In the genomic region with DNA sequence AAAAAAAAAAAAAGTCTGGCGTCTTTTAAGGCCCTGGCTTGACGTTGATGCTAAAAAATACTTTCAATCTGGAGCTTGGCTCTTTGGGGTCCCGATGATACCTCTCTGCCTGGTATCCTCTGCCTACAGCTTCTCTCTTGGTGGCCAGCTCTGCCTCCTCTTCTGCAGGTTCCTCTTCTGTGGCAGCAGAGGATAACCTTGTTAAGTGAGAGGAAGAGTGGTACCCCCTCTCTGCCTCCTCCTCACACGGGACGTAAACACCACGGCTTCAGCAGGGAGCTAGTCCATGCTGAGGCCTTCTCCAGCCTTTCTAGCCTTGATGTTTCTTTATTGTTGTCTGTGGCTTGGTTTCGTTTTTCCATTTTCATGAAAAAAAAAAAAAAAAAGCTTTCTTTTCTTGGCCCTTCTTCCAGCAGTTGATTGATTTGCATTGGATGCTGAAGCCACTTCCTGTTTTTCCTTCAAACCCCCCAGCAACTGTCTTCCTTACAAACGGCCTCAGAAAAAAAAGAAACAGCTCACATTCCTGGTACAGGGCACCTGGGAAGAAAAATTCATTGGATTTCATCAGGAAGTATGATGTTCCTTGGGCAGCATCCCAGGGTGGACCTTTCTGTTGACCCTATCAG, we compare ENCODE assay signal across 19 cellular contexts. TPM values are rescaled to one million over a fixed set of nuclear protein-coding genes. Genes with fewer than 3 reads are reported as not detected.
DNase-seq lines count a peak whose midpoint lies in the region; ATAC-seq and TF ChIP-seq lines count a peak whose summit lies in the region.
"Had no signal": no experiment of that assay in that cellular context is flagged by ENCODE, and none has a peak within 500 bp of the region (broad histone marks: within the 10 kb centered on the region; RNA-seq: fewer than 3 reads in every experiment).

No MANE protein-coding gene starts in this region.

- peaks cover 0 to 7% of the 10 kb centered on the region in 2 donors for H3K27me3 Mint-ChIP-seq in CD4-positive, alpha-beta memory T cell
- peaks cover 4% of the 10 kb centered on the region for H3K27me3 Mint-ChIP-seq in endothelial cell (ENCODE audit: unreplicated experiment)

- H3K9me3 ChIP-seq in CD4-positive, alpha-beta memory T cell (ENCODE audit: control insufficient read depth in 1 of 2, low read length in 2 of 2): no peaks in the 10 kb centered on the region
- H3K9me3 ChIP-seq in IMR-90 (ENCODE audit: control insufficient read depth, insufficient read depth, low read length) (no peaks in the 10 kb centered on the region), WERI-Rb-1 (ENCODE audit: severe bottlenecking) (no peaks in the 10 kb centered on the region)
- H3K9me3 ChIP-seq: ascending aorta, gastrocnemius medialis, prostate gland, thoracic aorta had no signal

- H3K18ac ChIP-seq in IMR-90 (ENCODE audit: low read depth, low read length) (no peak overlapping the region), mesendoderm (ENCODE audit: low read length) (no peak overlapping the region)

- H3K14ac ChIP-seq in IMR-90 (replicated peaks; ENCODE audit: low read depth, low read length): no peak overlapping the region

- no peak overlapping the region for H3K4me2 ChIP-seq in IMR-90 (ENCODE audit: low read depth, low read length)
- H3K4me2 ChIP-seq in mesendoderm (ENCODE audit: low read length): no peak overlapping the region

- H3K9me3 Mint-ChIP-seq in CD4-positive, alpha-beta memory T cell: peaks cover 0 to 16% (median 10%) of the 10 kb centered on the region in 8 donors
- H3K9me3 Mint-ChIP-seq in endothelial cell (ENCODE audit: unreplicated experiment): no peaks in the 10 kb centered on the region

- peaks cover 22% of the 10 kb centered on the region for H3K4me1 ChIP-seq in CD4-positive, alpha-beta memory T cell (ENCODE audit: insufficient read depth, low read length)
- H3K4me1 ChIP-seq in IMR-90 (ENCODE audit: control insufficient read depth, insufficient read depth, low read length): no peaks in the 10 kb centered on the region
- peaks cover 7% of the 10 kb centered on the region for H3K4me1 ChIP-seq in mesendoderm (ENCODE audit: control insufficient read depth, low read depth, low read length)
- H3K4me1 ChIP-seq: ascending aorta, prostate gland had no signal

- H2BK120ac ChIP-seq in IMR-90 (ENCODE audit: low read depth, low read length) (no peak overlapping the region), mesendoderm (ENCODE audit: low read depth, low read length) (no peak overlapping the region)

- POLR2A ChIA-PET in CD4-positive, alpha-beta memory T cell (lab: Charles Lee; ENCODE audit: partially characterized antibody): interaction anchor here (0.5 kb wide), 1 partner anchor 326 kb away, joined by 4 read pairs; no protein-coding TSS in a partner anchor
- POLR2A ChIA-PET in IMR-90 (lab: Charles Lee; ENCODE audit: unreplicated experiment) (interaction anchor here (0.5 to 0.6 kb wide), 3 partner anchors 28 to 95 kb away, joined by 3 to 20 read pairs (median 5); no protein-coding TSS in a partner anchor), RWPE1 (lab: Yijun Ruan, JAX; ENCODE audit: low non-redundant PET) (no interaction called here)

- no peaks in the 10 kb centered on the region for H3K36me3 Mint-ChIP-seq in CD4-positive, alpha-beta memory T cell
- no peaks in the 10 kb centered on the region for H3K36me3 Mint-ChIP-seq in endothelial cell (ENCODE audit: low read depth, unreplicated experiment)

- dilution Hi-C loops in IMR-90 (cut with HindIII; ENCODE audit: low sequenced_read_pairs, unreplicated experiment): no loop called here

- no peak overlapping the region for H3K27ac ChIP-seq in CD4-positive, alpha-beta memory T cell (ENCODE audit: low read depth, low read length)
- H3K27ac ChIP-seq in IMR-90 (ENCODE audit: insufficient read depth, low read length): no peak overlapping the region
- peak overlapping the region; percentile 70 for H3K27ac ChIP-seq in WERI-Rb-1
- H3K27ac ChIP-seq in mesendoderm (ENCODE audit: low read depth, low read length): peak overlapping the region; percentile 69
- H3K27ac ChIP-seq in RWPE1: no peak overlapping the region
- H3K27ac ChIP-seq: ascending aorta, epithelial cell of prostate, prostate gland, thoracic aorta had no signal

- CTCF ChIA-PET in CD4-positive, alpha-beta memory T cell (lab: Charles Lee; ENCODE audit: partially characterized antibody): interaction anchor here (1.0 to 1.9 kb wide), 5 partner anchors 10 to 664 kb away, joined by 3 to 9 read pairs (median 4); no protein-coding TSS in a partner anchor
- CTCF ChIA-PET in IMR-90 (lab: Yijun Ruan, JAX): interaction anchor here (0.6 kb wide), 2 partner anchors 105 to 666 kb away, joined by 5 to 6 read pairs; no protein-coding TSS in a partner anchor
- CTCF ChIA-PET in RWPE1 (lab: Yijun Ruan, JAX): no interaction called here

- H2AFZ ChIP-seq in IMR-90 (replicated peaks; ENCODE audit: low read length, poor library complexity): no peak overlapping the region

- H2BK15ac ChIP-seq in IMR-90 (ENCODE audit: low read depth, low read length) (no peak overlapping the region), mesendoderm (replicated peaks; ENCODE audit: low read depth) (no peak overlapping the region)

- H4K20me1 ChIP-seq in IMR-90 (ENCODE audit: insufficient read depth, low read length): peaks cover 3% of the 10 kb centered on the region; the same call in 1 of the 2 replicates

- H4K5ac ChIP-seq in IMR-90 (ENCODE audit: low read depth, low read length): no peak overlapping the region
- H4K5ac ChIP-seq in mesendoderm (ENCODE audit: low read length): no peak overlapping the region

- H3K79me2 ChIP-seq in mesendoderm (ENCODE audit: control insufficient read depth, insufficient read depth, low read length): no peaks in the 10 kb centered on the region

- no TSS peak for BruUV-seq in IMR-90 (replicated peaks; lab: Mats Ljungman, UMichigan)

- H3K79me1 ChIP-seq in IMR-90 (ENCODE audit: low read depth in 1 of 2, low read length in 2 of 2) (no peaks in the 10 kb centered on the region), mesendoderm (ENCODE audit: low read length) (no peaks in the 10 kb centered on the region)

- in situ Hi-C loops in IMR-90 (cut with MboI; ENCODE audit: low sequenced_read_pairs): no loop called here

- H3K23ac ChIP-seq in IMR-90 (ENCODE audit: low read depth, low read length) (no peak overlapping the region; the same call in 1 of the 2 replicates), mesendoderm (ENCODE audit: low read length) (peak overlapping the region; percentile 32)

- no peaks in the 10 kb centered on the region for H3K27me3 ChIP-seq in CD4-positive, alpha-beta memory T cell (ENCODE audit: insufficient read depth, low read length)
- H3K27me3 ChIP-seq in IMR-90 (ENCODE audit: control insufficient read depth, insufficient read depth, low read length) (no peaks in the 10 kb centered on the region; the same call in 1 of the 2 replicates), WERI-Rb-1 (ENCODE audit: insufficient read depth, low read depth, severe bottlenecking) (no peaks in the 10 kb centered on the region), mesendoderm (ENCODE audit: insufficient read depth, low read length, poor library complexity) (no peaks in the 10 kb centered on the region)
- H3K27me3 ChIP-seq: ascending aorta, gastrocnemius medialis had no signal

- no peak for TF ChIP-seq RAD21 in IMR-90 (IDR thresholded peaks at IDR 0.05; ENCODE audit: low read length)

- H4K8ac ChIP-seq in IMR-90 (ENCODE audit: low read depth in 2 of 2, low read length in 2 of 2) (no peak overlapping the region), mesendoderm (ENCODE audit: low read depth, low read length) (no peak overlapping the region)

- H3K36me3 ChIP-seq in CD4-positive, alpha-beta memory T cell (ENCODE audit: insufficient read depth, low read length): no peaks in the 10 kb centered on the region
- no peaks in the 10 kb centered on the region for H3K36me3 ChIP-seq in IMR-90 (ENCODE audit: control insufficient read depth, insufficient read depth, low read length)
- H3K36me3 ChIP-seq in WERI-Rb-1: no peaks in the 10 kb centered on the region
- H3K36me3 ChIP-seq in mesendoderm (ENCODE audit: control insufficient read depth, insufficient read depth, low read length): no peaks in the 10 kb centered on the region
- H3K36me3 ChIP-seq: ascending aorta, gastrocnemius medialis, prostate gland, thoracic aorta had no signal

- H3K56ac ChIP-seq in IMR-90 (ENCODE audit: extremely low read depth, insufficient read depth, low read length) (no peak overlapping the region), mesendoderm (ENCODE audit: low read length) (peak overlapping the region; percentile 59)

- peaks cover 17 to 20% (median 18%) of the 10 kb centered on the region in 4 donors for H3K4me1 Mint-ChIP-seq in CD4-positive, alpha-beta memory T cell
- H3K4me1 Mint-ChIP-seq in endothelial cell (ENCODE audit: unreplicated experiment): peaks cover 25% of the 10 kb centered on the region

- H2BK20ac ChIP-seq in IMR-90 (ENCODE audit: low read depth, low read length): no peak overlapping the region

- no peak for ATAC-seq in IMR-90 (ENCODE audit: low read depth)
- ATAC-seq: gastrocnemius medialis had no signal

- H3K4me3 ChIP-seq in CD4-positive, alpha-beta memory T cell (ENCODE audit: low read length in 2 of 2): no peak overlapping the region
- H3K4me3 ChIP-seq in IMR-90 (ENCODE audit: insufficient read depth, low read depth, low read length) (no peak overlapping the region), WERI-Rb-1 (ENCODE audit: low read depth, low read length) (no peak overlapping the region), mesendoderm (ENCODE audit: low read length) (no peak overlapping the region)
- H3K4me3 ChIP-seq: ascending aorta, gastrocnemius medialis, prostate gland, thoracic aorta had no signal

- H3K4ac ChIP-seq in IMR-90 (ENCODE audit: low read depth, low read length): no peak overlapping the region
- no peak overlapping the region for H3K4ac ChIP-seq in mesendoderm (ENCODE audit: low read depth, low read length)

- H3K9ac ChIP-seq in IMR-90 (ENCODE audit: low read depth, low read length) (no peak overlapping the region), mesendoderm (ENCODE audit: low read length) (no peak overlapping the region)

- WGBS in IMR-90 (ENCODE audit: extremely low coverage in 2 of 2, insufficient read length in 1 of 2), 2 experiments: 40% methylated on average over 1 of the region's 8 CpGs; no CpG with 5 or more reads in 1 of the 2 experiments
- no CpG with 5 or more reads among the region's 8 CpGs for WGBS in mesendoderm (ENCODE audit: extremely low coverage, insufficient coverage, low lambda C conversion rate)

- peak overlapping the region in 7 of 8 donors; percentile 4 to 68 (median 58) for H3K4me3 Mint-ChIP-seq in CD4-positive, alpha-beta memory T cell
- no peak overlapping the region for H3K4me3 Mint-ChIP-seq in endothelial cell (ENCODE audit: unreplicated experiment)

- peak overlapping the region in 6 of 7 donors; percentile 65 to 81 (median 73) for H3K27ac Mint-ChIP-seq in CD4-positive, alpha-beta memory T cell
- H3K27ac Mint-ChIP-seq in endothelial cell (ENCODE audit: unreplicated experiment): no peak overlapping the region

- H2BK5ac ChIP-seq in IMR-90 (ENCODE audit: low read depth, low read length, poor library complexity, severe bottlenecking) (no peak overlapping the region), mesendoderm (ENCODE audit: low read length) (no peak overlapping the region)

- no peak for TF ChIP-seq POLR2A in IMR-90 (IDR thresholded peaks at IDR 0.05; ENCODE audit: low read depth, low read length)

- no peak for DNase-seq in CD4-positive, alpha-beta memory T cell
- DNase-seq in IMR-90: no peak
- no peak for DNase-seq in WERI-Rb-1
- DNase-seq in mesendoderm: no peak
- DNase-seq in RWPE1 (ENCODE audit: low spot score): no peak
- no peak for DNase-seq in endothelial cell (ENCODE audit: low spot score)
- DNase-seq in HPDE6-E6E7 (ENCODE audit: extremely low spot score): no peak
- DNase-seq: activated CD4-positive, alpha-beta T cell treated with anti-CD3 and anti-CD28 coated beads, Interleukin-2, amount 50 U/mL, for 1 hour; C1 segment of cervical spinal cord; gastrocnemius medialis; KG1; NCI-H1417; NK-92 treated with Interleukin-12 subunit alpha and Interleukin-12 subunit beta, amount 100 ng/mL, for 24 hours; SHP77; small intestine had no signal

- H2AK9ac ChIP-seq in IMR-90 (replicated peaks; ENCODE audit: low read depth, low read length, poor library complexity): peak overlapping the region; percentile 33

- no peaks in the 10 kb centered on the region for H3K9me1 ChIP-seq in IMR-90 (ENCODE audit: insufficient read depth, low read length)

- H2AK5ac ChIP-seq in IMR-90 (ENCODE audit: low read depth, low read length): no peak overlapping the region
- H2AK5ac ChIP-seq in mesendoderm (ENCODE audit: low read length): no peak overlapping the region

- H4K91ac ChIP-seq in IMR-90 (ENCODE audit: insufficient read depth, low read depth, low read length): no peak overlapping the region

- TF ChIP-seq CTCF in IMR-90 (conservative IDR thresholded peaks at IDR 0.05; ENCODE audit: low read depth, low read length) (no peak), WERI-Rb-1 (IDR thresholded peaks at IDR 0.05; ENCODE audit: low read depth, low read length) (no peak), RWPE1 (conservative IDR thresholded peaks at IDR 0.05; ENCODE audit: low read depth) (no peak), endothelial cell (IDR thresholded peaks at IDR 0.05; ENCODE audit: unreplicated experiment) (no peak)

- intact Hi-C loops in CD4-positive, alpha-beta memory T cell (cut with micrococcal nuclease): no loop called here
- intact Hi-C loops in IMR-90 (cut with micrococcal nuclease): no loop called here

RNA-seq across cellular contexts. Expression of a gene that starts 59.7 kb away (rescaled TPM):
- total RNA-seq in CD4-positive, alpha-beta memory T cell: 100 to 1,000 TPM; 169 to 172 TPM
- 100 to 1,000 TPM in 1 of 2 donors, 10 to 100 TPM in 1; 92.6 to 113 TPM for polyA plus RNA-seq in CD4-positive, alpha-beta memory T cell
- total RNA-seq in IMR-90 (2012; rRNA removed) (10.6 and 12.2 TPM in 2 replicates), endothelial cell (ENCODE audit: unreplicated experiment) (27.1 TPM)
- polyA plus RNA-seq in IMR-90 (2012; rRNA removed): 5.7 and 6.8 TPM in 2 replicates
- 2.4 and 2.6 TPM in 2 replicates for polyA plus RNA-seq in IMR-90 (2012; cell fraction: cytosol; rRNA removed)
- polyA plus RNA-seq in IMR-90 (2012; cell fraction: nucleus; rRNA removed; ENCODE audit: low replicate concordance): 12.0 and 16.2 TPM in 2 replicates
- polyA plus RNA-seq in mesendoderm (2013, experiment 1 of 2): 1.6 TPM
- 1.8 TPM for polyA plus RNA-seq in mesendoderm (2013, experiment 2 of 2)

Comparison
In these comparisons a context has a peak if more than half of its experiments do, and no peak if none do; other contexts are left out.
1. H3K27ac ChIP-seq: peak in WERI-Rb-1 (single experiment) and mesendoderm (single experiment); none in CD4-positive, alpha-beta memory T cell (single experiment), IMR-90 (single experiment) and RWPE1 (single experiment).